11 cellular contexts compared by ENCODE assay signal in the genomic region with DNA sequence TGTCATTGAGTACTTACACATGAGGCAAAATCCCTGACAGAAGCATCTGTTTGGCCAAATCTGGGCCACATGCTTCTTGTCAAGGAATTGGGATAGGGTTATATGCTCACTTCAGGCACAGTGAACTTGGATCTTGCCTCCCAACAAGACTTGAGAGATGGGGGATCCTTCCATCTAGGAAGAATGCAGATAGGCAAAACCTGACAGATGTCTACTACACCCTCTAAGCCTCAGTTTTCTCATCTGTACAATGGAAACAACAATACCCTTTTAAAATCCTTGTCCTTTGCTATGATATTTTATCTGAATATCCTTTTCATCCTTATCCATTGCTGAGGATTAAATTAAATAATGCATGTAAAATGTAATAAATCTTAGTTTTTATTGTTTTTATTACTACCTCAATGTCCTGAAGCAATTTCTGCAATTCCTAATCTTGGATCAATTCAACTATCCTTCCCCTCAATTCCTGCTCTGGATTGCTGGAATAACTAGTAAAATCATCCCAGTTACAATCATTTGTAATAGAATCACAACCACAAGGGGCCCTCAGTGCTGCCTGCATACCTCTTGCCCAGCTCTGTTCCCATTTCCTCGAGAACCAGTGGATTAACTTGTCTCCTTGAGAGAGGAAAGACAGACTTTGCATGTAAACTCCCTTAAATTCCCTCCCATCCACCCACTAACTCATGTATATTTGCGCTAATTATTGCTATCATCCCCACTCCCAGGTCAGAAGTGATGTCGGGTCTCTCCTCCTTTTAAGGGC. TPM values are rescaled to one million over a fixed set of nuclear protein-coding genes. Genes with fewer than 3 reads are reported as not detected.
DNase-seq lines count a peak whose midpoint lies in the region; ATAC-seq, FAIRE-seq and TF ChIP-seq lines count a peak whose summit lies in the region.
"Had no signal": no experiment of that assay in that cellular context is flagged by ENCODE, and none has a peak within 500 bp of the region (broad histone marks: within the 10 kb centered on the region; RNA-seq: fewer than 3 reads in every experiment).

No MANE protein-coding gene starts in this region.

- no peak overlapping the region for H3K4me2 ChIP-seq in neural progenitor cell

- TF ChIP-seq POLR2A in NB4 (IDR thresholded peaks at IDR 0.05; ENCODE audit: extremely low read depth, insufficient read length) = no peak

- H3K79me2 ChIP-seq in neural progenitor cell (ENCODE audit: low read depth) = no peaks in the 10 kb centered on the region

- H3K9me3 ChIP-seq in endodermal cell (ENCODE audit: control insufficient read depth, low read length) (no peaks in the 10 kb centered on the region), neural progenitor cell (ENCODE audit: low read depth) (no peaks in the 10 kb centered on the region)

- no peak overlapping the region for H3K4me3 ChIP-seq in NB4 (ENCODE audit: low read depth, low read length)
- H3K4me3 ChIP-seq in endodermal cell (ENCODE audit: low read length) = no peak overlapping the region
- no peak overlapping the region for H3K4me3 ChIP-seq in neural progenitor cell

- H3K4me3 Mint-ChIP-seq in endodermal cell (no peak overlapping the region), neural progenitor cell (no peak overlapping the region)
- H3K4me3 Mint-ChIP-seq in T-helper 2 cell treated with Interferon-gamma antibody and Interleukin-4, amounts not matched to agents 5 μg/mL and 100 μg/mL, for 36 hours = no peak overlapping the region
- H3K4me3 Mint-ChIP-seq: activated naive CD8-positive, alpha-beta T cell treated with anti-CD3 and anti-CD28 coated beads for 36 hours had no signal

- 74 to 79% methylated on average over 3 of the region's 3 CpGs for WGBS in endodermal cell (ENCODE audit: insufficient coverage in 1 of 2, insufficient read length in 1 of 2), 2 experiments

- no peaks in the 10 kb centered on the region for H3K36me3 Mint-ChIP-seq in endodermal cell (ENCODE audit: low read depth)
- no peaks in the 10 kb centered on the region for H3K36me3 Mint-ChIP-seq in neural progenitor cell
- no peaks in the 10 kb centered on the region for H3K36me3 Mint-ChIP-seq in T-helper 2 cell treated with Interferon-gamma antibody and Interleukin-4, amounts not matched to agents 5 μg/mL and 100 μg/mL, for 36 hours (ENCODE audit: low read depth)
- H3K36me3 Mint-ChIP-seq: activated naive CD8-positive, alpha-beta T cell treated with anti-CD3 and anti-CD28 coated beads for 36 hours had no signal

- no peak overlapping the region for H2AFZ ChIP-seq in neural progenitor cell (replicated peaks)

- H3K4me1 Mint-ChIP-seq in endodermal cell = peaks cover 6% of the 10 kb centered on the region
- H3K4me1 Mint-ChIP-seq in neural progenitor cell = peaks cover 8% of the 10 kb centered on the region
- H3K4me1 Mint-ChIP-seq in T-helper 2 cell treated with Interferon-gamma antibody and Interleukin-4, amounts not matched to agents 5 μg/mL and 100 μg/mL, for 36 hours (ENCODE audit: low read depth) = no peaks in the 10 kb centered on the region
- H3K4me1 Mint-ChIP-seq: activated naive CD8-positive, alpha-beta T cell treated with anti-CD3 and anti-CD28 coated beads for 36 hours had no signal

- no peaks in the 10 kb centered on the region for H3F3A ChIP-seq in neural progenitor cell (ENCODE audit: low read depth)

- peaks cover 30% of the 10 kb centered on the region for H3K27me3 ChIP-seq in endodermal cell (ENCODE audit: control insufficient read depth, insufficient read depth, low read length, poor library complexity, severe bottlenecking)
- H3K27me3 ChIP-seq in neural progenitor cell = no peaks in the 10 kb centered on the region

- DNase-seq in EL (peak; percentile 24), NB4 (ENCODE audit: low read depth) (peak; percentile 7), endodermal cell (peak; percentile 75), neural progenitor cell (ENCODE audit: low spot score) (peak; percentile 59), GM19239 (ENCODE audit: insufficient read length, low spot score) (no peak)
- DNase-seq in T-helper 2 cell treated with Interferon-gamma antibody and Interleukin-4, amounts not matched to agents 5 μg/mL and 100 μg/mL, for 36 hours (ENCODE audit: low spot score) = no peak
- DNase-seq: activated CD4-positive, alpha-beta T cell treated with anti-CD3 and anti-CD28 coated beads, Interleukin-2, amount 50 U/mL, for 4 hours; activated naive CD8-positive, alpha-beta T cell treated with anti-CD3 and anti-CD28 coated beads for 36 hours; NCI-H1092 had no signal

- no peaks in the 10 kb centered on the region for H3K9me3 Mint-ChIP-seq in endodermal cell
- no peaks in the 10 kb centered on the region for H3K9me3 Mint-ChIP-seq in neural progenitor cell
- no peaks in the 10 kb centered on the region for H3K9me3 Mint-ChIP-seq in T-helper 2 cell treated with Interferon-gamma antibody and Interleukin-4, amounts not matched to agents 5 μg/mL and 100 μg/mL, for 36 hours
- H3K9me3 Mint-ChIP-seq: activated naive CD8-positive, alpha-beta T cell treated with anti-CD3 and anti-CD28 coated beads for 36 hours had no signal

- H3K27ac ChIP-seq in endodermal cell (ENCODE audit: low read depth, low read length) = no peak overlapping the region
- H3K27ac ChIP-seq in neural progenitor cell = no peak overlapping the region

- no peaks in the 10 kb centered on the region for H3K4me1 ChIP-seq in endodermal cell (ENCODE audit: control insufficient read depth, insufficient read depth, low read length)
- H3K4me1 ChIP-seq in neural progenitor cell = no peaks in the 10 kb centered on the region

- H3K36me3 ChIP-seq in endodermal cell (ENCODE audit: control insufficient read depth, insufficient read depth, low read length) = no peaks in the 10 kb centered on the region
- H3K36me3 ChIP-seq in neural progenitor cell = no peaks in the 10 kb centered on the region

- H4K20me1 ChIP-seq in neural progenitor cell (ENCODE audit: low read depth) = no peaks in the 10 kb centered on the region

- peaks cover 3% of the 10 kb centered on the region for H3K27me3 Mint-ChIP-seq in endodermal cell (ENCODE audit: insufficient read depth)
- H3K27me3 Mint-ChIP-seq in neural progenitor cell (ENCODE audit: insufficient read depth, low read depth) = peaks cover 2% of the 10 kb centered on the region
- peaks cover 6% of the 10 kb centered on the region for H3K27me3 Mint-ChIP-seq in T-helper 2 cell treated with Interferon-gamma antibody and Interleukin-4, amounts not matched to agents 5 μg/mL and 100 μg/mL, for 36 hours (ENCODE audit: low read depth)

- TF ChIP-seq CTCF in NB4 (IDR thresholded peaks at IDR 0.05; ENCODE audit: low read depth, low read length) (no peak), endodermal cell (conservative IDR thresholded peaks at IDR 0.05) (peak; percentile 77), neural progenitor cell (IDR thresholded peaks at IDR 0.05) (peak; percentile 47)

- H3K27ac Mint-ChIP-seq in endodermal cell (no peak overlapping the region), neural progenitor cell (no peak overlapping the region)
- no peak overlapping the region for H3K27ac Mint-ChIP-seq in T-helper 2 cell treated with Interferon-gamma antibody and Interleukin-4, amounts not matched to agents 5 μg/mL and 100 μg/mL, for 36 hours
- H3K27ac Mint-ChIP-seq: activated naive CD8-positive, alpha-beta T cell treated with anti-CD3 and anti-CD28 coated beads for 36 hours had no signal

- no peak overlapping the region for H3K9ac ChIP-seq in endodermal cell (ENCODE audit: extremely low read depth, low read length, poor library complexity, severe bottlenecking)
- H3K9ac ChIP-seq in neural progenitor cell = no peak overlapping the region

- FAIRE-seq in GM19239 (lab: Jason Lieb, UNC) = no peak
- FAIRE-seq: frontal cortex had no signal

- ATAC-seq in HG03039 (IDR thresholded peaks at IDR 0.05; ENCODE audit: unreplicated experiment) = no peak

RNA-seq across cellular contexts. Expression of a gene that starts 8.1 kb away (rescaled TPM):
- 10 to 100 TPM; 39.3 to 50.9 TPM for total RNA-seq in endodermal cell
- polyA plus RNA-seq in endodermal cell (2013, experiment 1 of 2) = 56.0 TPM
- 46.9 TPM for polyA plus RNA-seq in endodermal cell (2013, experiment 2 of 2)
- total RNA-seq in neural progenitor cell (ENCODE audit: low replicate concordance) = 54.8 and 75.0 TPM in 2 replicates

Comparison
In these comparisons a context has a peak if more than half of its experiments do, and no peak if none do; other contexts are left out.
1. DNase-seq: peak in EL (single experiment), NB4 (single experiment), endodermal cell (single experiment) and neural progenitor cell (single experiment); none in T-helper 2 cell treated with Interferon-gamma antibody and Interleukin-4, amounts not matched to agents 5 μg/mL and 100 μg/mL, for 36 hours (single experiment) and GM19239 (single experiment).